In genomic region chr10:89963446-89964102, GRCh38 we compare ENCODE assay signal across 33 cellular contexts.
"Had no signal": no experiment of that assay in that cellular context is flagged by ENCODE, and none has a peak within 500 bp of the region (broad histone marks: within the 10 kb centered on the region; RNA-seq: fewer than 3 reads in every experiment).

No MANE protein-coding gene starts in this region.

- H3K36me3 ChIP-seq: adrenal gland, ascending aorta, gastroesophageal sphincter, left ventricle myocardium inferior, neutrophil, ovary, right lobe of liver, stomach, thyroid gland, upper lobe of left lung, vagina had no signal

- DNase-seq: activated CD4-positive, alpha-beta T cell treated with anti-CD3 and anti-CD28 coated beads for 36 hours; activated CD4-positive, CD25-positive, alpha-beta regulatory T cell; activated CD8-positive, alpha-beta memory T cell treated with anti-CD3 and anti-CD28 coated beads, Interleukin-2, amount 10 ng/mL, durations not matched to agents 7 days and 5 days; activated CD8-positive, alpha-beta T cell treated with anti-CD3 and anti-CD28 coated beads, Interleukin-2, amount 10 ng/mL, durations not matched to agents 7 days and 5 days; activated effector memory CD4-positive, alpha-beta T cell treated with Interleukin-2 at 50 U/mL for 16 hours; activated naive CD4-positive, alpha-beta T cell treated with Interleukin-2 at 50 U/mL for 16 hours; activated T-cell treated with anti-CD3 and anti-CD28 coated beads for 4 hours; activated T-cell treated with anti-CD3 and anti-CD28 coated beads, Interleukin-2, amount 50 U/mL, for 72 hours; adrenal gland; dermis blood vessel endothelial cell; effector CD4-positive, alpha-beta T cell; islet precursor cell; left ventricle myocardium inferior; nephron progenitor cell; ovary; right lobe of liver; stimulated activated CD4-positive, alpha-beta T cell treated with anti-CD3 and anti-CD28 coated beads, Interleukin-12 subunit alpha, Interleukin-12 subunit beta, amount 100 ng/mL, for 4 hours; stimulated activated CD4-positive, alpha-beta T cell treated with anti-CD3 and anti-CD28 coated beads, Interleukin-4, amount 100 ng/mL, for 1 hour; stomach; T-helper 1 cell; thyroid gland; upper lobe of left lung had no signal

- ATAC-seq: activated CD4-positive, alpha-beta T cell treated with anti-CD3 and anti-CD28 coated beads for 36 hours; activated CD8-positive, alpha-beta memory T cell treated with anti-CD3 and anti-CD28 coated beads, Interleukin-2, amount 10 ng/mL, durations not matched to agents 7 days and 5 days; activated CD8-positive, alpha-beta T cell treated with anti-CD3 and anti-CD28 coated beads, Interleukin-2, amount 10 ng/mL, durations not matched to agents 7 days and 5 days; activated T-cell treated with anti-CD3 and anti-CD28 coated beads, Interleukin-2, amount 50 U/mL, for 72 hours; gastroesophageal sphincter; right lobe of liver had no signal

- H3K4me2 ChIP-seq: hepatocyte had no signal

- H3K4me3 ChIP-seq: adrenal gland, ascending aorta, gastroesophageal sphincter, hepatocyte, left ventricle myocardium inferior, lung, ovary, right lobe of liver, skin epidermis, stomach, thyroid gland, upper lobe of left lung, vagina had no signal

- H3K36me3 Mint-ChIP-seq: activated CD8-positive, alpha-beta memory T cell treated with anti-CD3 and anti-CD28 coated beads, Interleukin-2, amount 10 ng/mL, durations not matched to agents 7 days and 5 days; activated naive CD8-positive, alpha-beta T cell had no signal

- H3K27ac Mint-ChIP-seq: activated CD4-positive, alpha-beta T cell treated with anti-CD3 and anti-CD28 coated beads for 36 hours; activated CD8-positive, alpha-beta memory T cell treated with anti-CD3 and anti-CD28 coated beads, Interleukin-2, amount 10 ng/mL, durations not matched to agents 7 days and 5 days; activated CD8-positive, alpha-beta T cell treated with anti-CD3 and anti-CD28 coated beads, Interleukin-2, amount 10 ng/mL, durations not matched to agents 7 days and 5 days; activated naive CD8-positive, alpha-beta T cell; activated T-cell treated with anti-CD3 and anti-CD28 coated beads, Interleukin-2, amount 50 U/mL, for 72 hours; nephron progenitor cell; progenitor cell of endocrine pancreas; T-helper 2 cell treated with Interferon-gamma antibody and Interleukin-4, amounts not matched to agents 5 μg/mL and 100 μg/mL, for 36 hours had no signal

- H3K9me3 ChIP-seq: adrenal gland, ascending aorta, gastroesophageal sphincter, left ventricle myocardium inferior, neutrophil, ovary, right lobe of liver, stomach, thyroid gland, upper lobe of left lung, vagina had no signal

- H3K79me2 ChIP-seq: hepatocyte had no signal

- H3K4me1 Mint-ChIP-seq: activated CD4-positive, alpha-beta T cell treated with anti-CD3 and anti-CD28 coated beads for 36 hours; activated CD8-positive, alpha-beta memory T cell treated with anti-CD3 and anti-CD28 coated beads, Interleukin-2, amount 10 ng/mL, durations not matched to agents 7 days and 5 days; central memory CD8-positive, alpha-beta T cell had no signal

- H3K27me3 Mint-ChIP-seq: progenitor cell of endocrine pancreas had no signal

- H3K27me3 ChIP-seq: adrenal gland, ascending aorta, gastroesophageal sphincter, hepatocyte, neutrophil, ovary, right lobe of liver, stomach, thyroid gland, upper lobe of left lung, vagina had no signal

- H3K4me1 ChIP-seq: adrenal gland, ascending aorta, gastroesophageal sphincter, left ventricle myocardium inferior, right lobe of liver, stomach, thyroid gland, upper lobe of left lung, vagina had no signal

- H3K4me3 Mint-ChIP-seq: activated CD4-positive, alpha-beta T cell treated with anti-CD3 and anti-CD28 coated beads for 36 hours; activated CD8-positive, alpha-beta memory T cell treated with anti-CD3 and anti-CD28 coated beads, Interleukin-2, amount 10 ng/mL, durations not matched to agents 7 days and 5 days; activated CD8-positive, alpha-beta T cell treated with anti-CD3 and anti-CD28 coated beads, Interleukin-2, amount 10 ng/mL, durations not matched to agents 7 days and 5 days; activated naive CD8-positive, alpha-beta T cell; activated T-cell treated with anti-CD3 and anti-CD28 coated beads, Interleukin-2, amount 50 U/mL, for 72 hours; central memory CD8-positive, alpha-beta T cell; nephron progenitor cell; T-helper 2 cell treated with Interferon-gamma antibody and Interleukin-4, amounts not matched to agents 5 μg/mL and 100 μg/mL, for 36 hours had no signal

- H3K9me3 Mint-ChIP-seq: central memory CD8-positive, alpha-beta T cell; nephron progenitor cell; T-helper 2 cell treated with Interferon-gamma antibody and Interleukin-4, amounts not matched to agents 5 μg/mL and 100 μg/mL, for 36 hours had no signal

- H3K27ac ChIP-seq: adrenal gland, ascending aorta, gastroesophageal sphincter, hepatocyte, left ventricle myocardium inferior, neutrophil, ovary, right lobe of liver, skin epidermis, stomach, thyroid gland, upper lobe of left lung, vagina had no signal

- H2AFZ ChIP-seq: hepatocyte had no signal
